ENCODE assay signal across 22 cellular contexts in genomic region chr1:99327357-99327756, GRCh38.
DNase-seq lines count a peak whose midpoint lies in the region; ATAC-seq and TF ChIP-seq lines count a peak whose summit lies in the region.
"Had no signal": no experiment of that assay in that cellular context is flagged by ENCODE, and none has a peak within 500 bp of the region (broad histone marks: within the 10 kb centered on the region; RNA-seq: fewer than 3 reads in every experiment).

No MANE protein-coding gene starts in this region.

- H3K36me3 ChIP-seq in H7 (replicated peaks; ENCODE audit: control insufficient read depth, insufficient read depth, low read length) (no peaks in the 10 kb centered on the region), iPS-18a (ENCODE audit: control insufficient read depth, low read depth, low read length) (no peaks in the 10 kb centered on the region), left lung (no peaks in the 10 kb centered on the region), aorta (ENCODE audit: control insufficient read depth in 1 of 2, insufficient read depth in 2 of 2, low read length in 1 of 2) (no peaks in the 10 kb centered on the region)
- H3K36me3 ChIP-seq: vagina had no signal

- H3K9me3 ChIP-seq in iPS-18a (ENCODE audit: control insufficient read depth, low read depth, low read length): no peaks in the 10 kb centered on the region
- no peaks in the 10 kb centered on the region for H3K9me3 ChIP-seq in left lung
- H3K9me3 ChIP-seq in aorta (ENCODE audit: control insufficient read depth, low read length): peaks cover 1% of the 10 kb centered on the region
- H3K9me3 ChIP-seq: vagina had no signal

- no peak overlapping the region for H3K4me3 ChIP-seq in H7 (ENCODE audit: insufficient read depth, low read depth, low read length)
- peak overlapping the region; percentile 15 for H3K4me3 ChIP-seq in iPS-18a (ENCODE audit: low read length)
- H3K4me3 ChIP-seq in left lung: no peak overlapping the region
- no peak overlapping the region for H3K4me3 ChIP-seq in aorta (ENCODE audit: low read length in 2 of 2)
- H3K4me3 ChIP-seq: PC-9, vagina had no signal

- intact Hi-C loops in left lung (cut with DNase I): no loop called here
- intact Hi-C loops in aorta (cut with DNase I): no loop called here

- H3K27me3 Mint-ChIP-seq in immature natural killer cell (ENCODE audit: low read depth in 3 of 3): peaks cover 0 to 2% (median 0%) of the 10 kb centered on the region in 3 donors
- H3K27me3 Mint-ChIP-seq: CD4-positive, CD25-positive, alpha-beta regulatory T cell had no signal

- H3K4me3 Mint-ChIP-seq in immature natural killer cell: no peak overlapping the region
- H3K4me3 Mint-ChIP-seq: CD4-positive, CD25-positive, alpha-beta regulatory T cell had no signal

- 53 to 61% methylated on average over 3 of the region's 3 CpGs for WGBS in aorta, 2 donors

- H3K9me3 Mint-ChIP-seq in immature natural killer cell: peaks cover 0 to 8% (median 4%) of the 10 kb centered on the region in 6 donors

- no peaks in the 10 kb centered on the region for H3K4me1 Mint-ChIP-seq in immature natural killer cell
- H3K4me1 Mint-ChIP-seq: CD4-positive, CD25-positive, alpha-beta regulatory T cell had no signal

- H3K27ac ChIP-seq in 22Rv1 (no peak overlapping the region), iPS-18a (ENCODE audit: low read length) (peak overlapping the region; percentile 8), left lung (no peak overlapping the region), aorta (ENCODE audit: low read depth in 1 of 2, low read length in 2 of 2) (no peak overlapping the region)
- H3K27ac ChIP-seq: PC-9, vagina had no signal

- H3K36me3 Mint-ChIP-seq in immature natural killer cell: no peaks in the 10 kb centered on the region
- H3K36me3 Mint-ChIP-seq: CD4-positive, CD25-positive, alpha-beta regulatory T cell had no signal

- peak; percentile 11; the same call in 1 of the 2 replicates for TF ChIP-seq CTCF in 22Rv1 (IDR thresholded peaks at IDR 0.05)
- TF ChIP-seq CTCF in left lung (IDR thresholded peaks at IDR 0.05): no peak

- peaks cover 24% of the 10 kb centered on the region for H3K4me1 ChIP-seq in iPS-18a (ENCODE audit: control insufficient read depth, low read depth, low read length)
- H3K4me1 ChIP-seq in left lung: no peaks in the 10 kb centered on the region
- no peaks in the 10 kb centered on the region for H3K4me1 ChIP-seq in aorta (ENCODE audit: control insufficient read depth in 1 of 2, insufficient read depth in 2 of 2, low read length in 2 of 2)
- H3K4me1 ChIP-seq: vagina had no signal

- peak overlapping the region; percentile 24 for H3K9ac ChIP-seq in iPS-18a (ENCODE audit: low read length)

- no peak overlapping the region for H3K27ac Mint-ChIP-seq in immature natural killer cell
- H3K27ac Mint-ChIP-seq: CD4-positive, CD25-positive, alpha-beta regulatory T cell had no signal

- H3K27me3 ChIP-seq in H7 (ENCODE audit: control insufficient read depth, insufficient read depth, low read length) (no peaks in the 10 kb centered on the region), iPS-18a (ENCODE audit: control insufficient read depth, insufficient read depth, low read length) (no peaks in the 10 kb centered on the region), left lung (no peaks in the 10 kb centered on the region), aorta (ENCODE audit: control insufficient read depth in 1 of 2, insufficient read depth in 2 of 2, low read length in 1 of 2) (no peaks in the 10 kb centered on the region)
- H3K27me3 ChIP-seq: vagina had no signal

- peak; percentile 3 for DNase-seq in H7
- DNase-seq in NCI-H345 treated with DMSO at 0.1 percent for 48 hours (lab: John Stamatoyannopoulos, UW; ENCODE audit: unreplicated experiment): peak; percentile 14
- no peak for DNase-seq in left lung
- no peak for DNase-seq in aorta
- DNase-seq in immature natural killer cell: no peak
- DNase-seq: activated CD4-positive, alpha-beta T cell treated with anti-CD3 and anti-CD28 coated beads, Interleukin-2, amount 50 U/mL, for 48 hours; activated naive CD4-positive, alpha-beta T cell treated with Interleukin-2 at 50 U/mL for 16 hours; activated T-cell treated with anti-CD3 and anti-CD28 coated beads, Interleukin-2, amount 50 U/mL, for 1 hour; amygdala; CD4-positive, CD25-positive, alpha-beta regulatory T cell; central memory CD4-positive, alpha-beta T cell; Karpas-422; left ventricle myocardium superior; NCI-H1694 treated with DMSO at 0.1 percent for 48 hours; NCI-H446 treated with DMSO at 0.1 percent for 48 hours; SIG-M5; substantia nigra had no signal

- ATAC-seq in left lung (no peak), GM21529 (IDR thresholded peaks at IDR 0.05; ENCODE audit: unreplicated experiment) (no peak), aorta (ENCODE audit: low FRiP score) (no peak)
- ATAC-seq: left ventricle myocardium superior had no signal

Comparison
In these comparisons a context has a peak if more than half of its experiments do, and no peak if none do; other contexts are left out.
1. DNase-seq: peak in H7 (single experiment) and NCI-H345 treated with DMSO at 0.1 percent for 48 hours (single experiment); none in left lung (0 of 2), aorta (0 of 2) and immature natural killer cell (0 of 3).